11 cellular contexts compared by ENCODE assay signal in genomic region chr6:8627085-8627861, GRCh38.
DNase-seq lines count a peak whose midpoint lies in the region; ATAC-seq and TF ChIP-seq lines count a peak whose summit lies in the region.
"Had no signal": no experiment of that assay in that cellular context is flagged by ENCODE, and none has a peak within 500 bp of the region (broad histone marks: within the 10 kb centered on the region; RNA-seq: fewer than 3 reads in every experiment).

No MANE protein-coding gene starts in this region.

- TF ChIP-seq CTCF in astrocyte of the cerebellum (IDR thresholded peaks at IDR 0.05; ENCODE audit: low read depth, low read length, missing control alignments) (no peak), smooth muscle cell (IDR thresholded peaks at IDR 0.05; ENCODE audit: borderline replicate concordance, insufficient read depth, poor library complexity, severe bottlenecking) (no peak)

- H3K4me2 ChIP-seq in smooth muscle cell, result peak overlapping the region; percentile 60

- H3K27me3 ChIP-seq in smooth muscle cell (ENCODE audit: low read depth), result no peaks in the 10 kb centered on the region
- H3K27me3 ChIP-seq: spleen, testis had no signal

- peaks cover 5% of the 10 kb centered on the region for H3K9me3 Mint-ChIP-seq in activated CD4-positive, alpha-beta T cell treated with anti-CD3 and anti-CD28 coated beads, Interleukin-2, amount 10 ng/mL, durations not matched to agents 7 days and 5 days

- H3F3A ChIP-seq in smooth muscle cell (ENCODE audit: low read depth), result peaks cover 6% of the 10 kb centered on the region

- POLR2A ChIA-PET in activated CD4-positive, alpha-beta T cell treated with anti-CD3 and anti-CD28 coated beads, Interleukin-2, amount 10 ng/mL, durations not matched to agents 7 days and 5 days (lab: Charles Lee), result no interaction called here

- peak overlapping the region; percentile 95 for H3K27ac ChIP-seq in smooth muscle cell (ENCODE audit: low read depth)
- H3K27ac ChIP-seq: spleen, testis had no signal

- peaks cover 6% of the 10 kb centered on the region for H3K4me1 ChIP-seq in smooth muscle cell (ENCODE audit: low read depth)
- H3K4me1 ChIP-seq: spleen, testis had no signal

- H3K9ac ChIP-seq in smooth muscle cell (ENCODE audit: low read depth), result peak overlapping the region; percentile 71

- DNase-seq in astrocyte of the cerebellum (ENCODE audit: low read depth) (peak; percentile 19), smooth muscle cell (lab: John Stamatoyannopoulos, UW; ENCODE audit: unreplicated experiment) (no peak), NCI-H2196 treated with DMSO at 0.1 percent for 48 hours (lab: John Stamatoyannopoulos, UW; ENCODE audit: unreplicated experiment) (no peak), DMS79 (lab: John Stamatoyannopoulos, UW) (no peak), islet precursor cell (no peak)
- no peak for DNase-seq in activated CD4-positive, alpha-beta T cell treated with anti-CD3 and anti-CD28 coated beads, Interleukin-2, amount 10 ng/mL, durations not matched to agents 7 days and 5 days
- DNase-seq: left ventricle myocardium superior, spleen, testis had no signal

- no peaks in the 10 kb centered on the region for H3K36me3 ChIP-seq in smooth muscle cell (ENCODE audit: low read depth)
- H3K36me3 ChIP-seq: spleen had no signal

- no peak overlapping the region for H3K4me3 Mint-ChIP-seq in activated CD4-positive, alpha-beta T cell treated with anti-CD3 and anti-CD28 coated beads, Interleukin-2, amount 10 ng/mL, durations not matched to agents 7 days and 5 days

- H3K4me3 ChIP-seq in astrocyte of the cerebellum (ENCODE audit: low read depth, low read length) (no peak overlapping the region), smooth muscle cell (no peak overlapping the region)
- H3K4me3 ChIP-seq: spleen, testis had no signal

- WGBS in smooth muscle cell (ENCODE audit: low lambda C conversion rate), result 63% methylated on average over 2 of the region's 2 CpGs

- H3K9me3 ChIP-seq in smooth muscle cell (replicated peaks; ENCODE audit: low read depth), result no peaks in the 10 kb centered on the region
- H3K9me3 ChIP-seq: testis had no signal

- no peaks in the 10 kb centered on the region for H3K27me3 Mint-ChIP-seq in activated CD4-positive, alpha-beta T cell treated with anti-CD3 and anti-CD28 coated beads, Interleukin-2, amount 10 ng/mL, durations not matched to agents 7 days and 5 days

- H3K79me2 ChIP-seq in smooth muscle cell (ENCODE audit: low read depth), result no peaks in the 10 kb centered on the region

- peak; percentile 58 for ATAC-seq in GM21423 (IDR thresholded peaks at IDR 0.05; ENCODE audit: unreplicated experiment)
- peak; percentile 63 for ATAC-seq in HG03439 (IDR thresholded peaks at IDR 0.05; ENCODE audit: unreplicated experiment)
- ATAC-seq: left ventricle myocardium superior had no signal

- no peaks in the 10 kb centered on the region for H4K20me1 ChIP-seq in smooth muscle cell (ENCODE audit: low read depth)

- no peaks in the 10 kb centered on the region for H3K4me1 Mint-ChIP-seq in activated CD4-positive, alpha-beta T cell treated with anti-CD3 and anti-CD28 coated beads, Interleukin-2, amount 10 ng/mL, durations not matched to agents 7 days and 5 days

- H3K27ac Mint-ChIP-seq in activated CD4-positive, alpha-beta T cell treated with anti-CD3 and anti-CD28 coated beads, Interleukin-2, amount 10 ng/mL, durations not matched to agents 7 days and 5 days, result no peak overlapping the region

- peak overlapping the region; percentile 4 for H2AFZ ChIP-seq in smooth muscle cell (ENCODE audit: low read depth)

- CTCF ChIA-PET in activated CD4-positive, alpha-beta T cell treated with anti-CD3 and anti-CD28 coated beads, Interleukin-2, amount 10 ng/mL, durations not matched to agents 7 days and 5 days (lab: Charles Lee), result no interaction called here

- H3K36me3 Mint-ChIP-seq in activated CD4-positive, alpha-beta T cell treated with anti-CD3 and anti-CD28 coated beads, Interleukin-2, amount 10 ng/mL, durations not matched to agents 7 days and 5 days (ENCODE audit: low read depth), result no peaks in the 10 kb centered on the region

- in situ Hi-C loops in astrocyte of the cerebellum (cut with HindIII; ENCODE audit: low sequenced_read_pairs), result no loop called here
